29 cellular contexts compared by ENCODE assay signal in the genomic region with DNA sequence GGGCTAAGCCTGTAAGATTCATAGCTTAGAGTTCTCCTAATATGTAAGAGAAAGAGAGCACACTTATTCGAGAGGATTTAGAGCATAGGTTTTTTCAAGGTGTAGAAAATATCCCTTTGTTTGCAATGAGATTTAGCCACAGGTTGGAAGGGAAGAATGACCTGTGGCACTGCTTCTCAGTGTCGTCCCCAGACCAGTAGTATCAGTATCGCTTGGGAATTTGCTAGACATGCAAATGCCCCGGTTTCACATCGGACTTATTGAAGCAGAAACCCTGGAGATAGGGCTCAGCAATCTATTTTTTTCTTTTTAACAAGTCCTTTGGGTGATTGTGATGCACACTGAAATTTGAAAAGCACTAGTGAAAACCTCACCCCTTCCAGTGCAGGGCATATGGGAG.
"Had no signal": no experiment of that assay in that cellular context is flagged by ENCODE, and none has a peak within 500 bp of the region (broad histone marks: within the 10 kb centered on the region; RNA-seq: fewer than 3 reads in every experiment).

No MANE protein-coding gene starts in this region.

- H3K36me3 Mint-ChIP-seq: activated CD4-positive, alpha-beta memory T cell treated with anti-CD3 and anti-CD28 coated beads for 36 hours; activated naive CD8-positive, alpha-beta T cell treated with anti-CD3 and anti-CD28 coated beads for 36 hours had no signal

- H3K9me3 Mint-ChIP-seq: activated CD4-positive, alpha-beta memory T cell treated with anti-CD3 and anti-CD28 coated beads for 36 hours; activated CD4-positive, alpha-beta T cell treated with anti-CD3 and anti-CD28 coated beads, Interleukin-2, amount 10 ng/mL, durations not matched to agents 24 days and 14 days; activated naive CD8-positive, alpha-beta T cell treated with anti-CD3 and anti-CD28 coated beads for 36 hours; activated naive CD8-positive, alpha-beta T cell treated with anti-CD3 and anti-CD28 coated beads, Interleukin-2, amount 50 U/mL, for 24 hours; activated T-cell treated with anti-CD3 and anti-CD28 coated beads, Interleukin-2, amount 50 U/mL, for 24 hours; activated T-cell treated with anti-CD3 and anti-CD28 coated beads, Interleukin-2, amount 50 U/mL, for 72 hours had no signal

- H3K27me3 ChIP-seq: adrenal gland, body of pancreas, colonic mucosa, esophagus squamous epithelium, gastroesophageal sphincter, heart right ventricle had no signal

- H3K9me3 ChIP-seq: body of pancreas, colonic mucosa, esophagus squamous epithelium, gastroesophageal sphincter, heart right ventricle had no signal

- H3K4me1 ChIP-seq: adrenal gland, body of pancreas, colonic mucosa, esophagus squamous epithelium, gastroesophageal sphincter, heart right ventricle had no signal

- H3K36me3 ChIP-seq: adrenal gland, colonic mucosa, esophagus squamous epithelium, gastroesophageal sphincter, heart right ventricle had no signal

- H3K27ac ChIP-seq: adrenal gland, body of pancreas, colonic mucosa, epithelial cell of prostate, esophagus squamous epithelium, gastroesophageal sphincter, heart right ventricle had no signal

- H3K27me3 Mint-ChIP-seq: activated CD4-positive, alpha-beta memory T cell treated with anti-CD3 and anti-CD28 coated beads for 36 hours; activated CD4-positive, alpha-beta T cell treated with anti-CD3 and anti-CD28 coated beads for 36 hours; activated CD4-positive, alpha-beta T cell treated with anti-CD3 and anti-CD28 coated beads, Interleukin-2, amount 10 ng/mL, durations not matched to agents 24 days and 14 days; activated naive CD8-positive, alpha-beta T cell treated with anti-CD3 and anti-CD28 coated beads for 36 hours; activated naive CD8-positive, alpha-beta T cell treated with anti-CD3 and anti-CD28 coated beads, Interleukin-2, amount 50 U/mL, for 24 hours had no signal

- H3K4me3 Mint-ChIP-seq: activated CD4-positive, alpha-beta memory T cell treated with anti-CD3 and anti-CD28 coated beads for 36 hours; activated CD4-positive, alpha-beta T cell treated with anti-CD3 and anti-CD28 coated beads for 36 hours; activated CD4-positive, alpha-beta T cell treated with anti-CD3 and anti-CD28 coated beads, Interleukin-2, amount 10 ng/mL, durations not matched to agents 24 days and 14 days; activated CD8-positive, alpha-beta T cell treated with anti-CD3 and anti-CD28 coated beads, Interleukin-2, amount 10 ng/mL, durations not matched to agents 7 days and 5 days; activated naive CD8-positive, alpha-beta T cell treated with anti-CD3 and anti-CD28 coated beads for 36 hours; activated naive CD8-positive, alpha-beta T cell treated with anti-CD3 and anti-CD28 coated beads, Interleukin-2, amount 50 U/mL, for 24 hours; activated T-cell treated with anti-CD3 and anti-CD28 coated beads, Interleukin-2, amount 50 U/mL, for 24 hours; activated T-cell treated with anti-CD3 and anti-CD28 coated beads, Interleukin-2, amount 50 U/mL, for 72 hours had no signal

- ATAC-seq: activated CD4-positive, alpha-beta T cell treated with anti-CD3 and anti-CD28 coated beads for 36 hours; activated CD8-positive, alpha-beta T cell treated with anti-CD3 and anti-CD28 coated beads, Interleukin-2, amount 10 ng/mL, durations not matched to agents 7 days and 5 days; activated naive CD8-positive, alpha-beta T cell treated with anti-CD3 and anti-CD28 coated beads, Interleukin-2, amount 50 U/mL, for 24 hours; activated T-cell treated with anti-CD3 and anti-CD28 coated beads, Interleukin-2, amount 50 U/mL, for 72 hours; body of pancreas; gastroesophageal sphincter; heart right ventricle had no signal

- H3K4me1 Mint-ChIP-seq: activated CD4-positive, alpha-beta T cell treated with anti-CD3 and anti-CD28 coated beads, Interleukin-2, amount 10 ng/mL, durations not matched to agents 24 days and 14 days had no signal

- DNase-seq: activated CD4-positive, alpha-beta memory T cell treated with anti-CD3 and anti-CD28 coated beads for 36 hours; activated CD4-positive, alpha-beta T cell treated with anti-CD3 and anti-CD28 coated beads for 36 hours; activated CD4-positive, alpha-beta T cell treated with anti-CD3 and anti-CD28 coated beads, Interleukin-2, amount 10 ng/mL, durations not matched to agents 24 days and 14 days; activated CD4-positive, CD25-positive, alpha-beta regulatory T cell; activated CD4-positive, CD25-positive, alpha-beta regulatory T cell treated with anti-CD3 and anti-CD28 coated beads, Interleukin-2, amount 50 U/mL, for 72 hours; activated CD8-positive, alpha-beta memory T cell treated with anti-CD3 and anti-CD28 coated beads, Interleukin-2, amount 50 U/mL, for 48 hours; activated CD8-positive, alpha-beta T cell treated with anti-CD3 and anti-CD28 coated beads, Interleukin-2, amount 10 ng/mL, durations not matched to agents 7 days and 5 days; activated effector memory CD4-positive, alpha-beta T cell treated with Interleukin-2 at 50 U/mL for 16 hours; activated gamma-delta T cell treated with Interleukin-2 at 50 U/mL for 16 hours; activated naive CD4-positive, alpha-beta T cell treated with anti-CD3 and anti-CD28 coated beads, Interleukin-2, amount 50 U/mL, for 16 hours; activated naive CD4-positive, alpha-beta T cell treated with Interleukin-2 at 50 U/mL for 16 hours; activated naive CD8-positive, alpha-beta T cell treated with anti-CD3 and anti-CD28 coated beads for 36 hours; activated naive CD8-positive, alpha-beta T cell treated with anti-CD3 and anti-CD28 coated beads, Interleukin-2, amount 50 U/mL, for 24 hours; activated T-cell treated with anti-CD3 and anti-CD28 coated beads for 4 hours; activated T-cell treated with anti-CD3 and anti-CD28 coated beads, Interleukin-2, amount 50 U/mL, for 24 hours; activated T-cell treated with anti-CD3 and anti-CD28 coated beads, Interleukin-2, amount 50 U/mL, for 72 hours; adrenal gland; amygdala; aorta; body of pancreas; caudate nucleus; colonic mucosa; effector CD8-positive, alpha-beta T cell; esophagus squamous epithelium; foreskin melanocyte; heart right ventricle; T-helper 2 cell had no signal

- H3K4me3 ChIP-seq: adrenal gland, body of pancreas, colonic mucosa, esophagus squamous epithelium, gastroesophageal sphincter, heart right ventricle had no signal

- H3K27ac Mint-ChIP-seq: activated CD4-positive, alpha-beta memory T cell treated with anti-CD3 and anti-CD28 coated beads for 36 hours; activated CD4-positive, alpha-beta T cell treated with anti-CD3 and anti-CD28 coated beads for 36 hours; activated CD4-positive, alpha-beta T cell treated with anti-CD3 and anti-CD28 coated beads, Interleukin-2, amount 10 ng/mL, durations not matched to agents 24 days and 14 days; activated CD8-positive, alpha-beta T cell treated with anti-CD3 and anti-CD28 coated beads, Interleukin-2, amount 10 ng/mL, durations not matched to agents 7 days and 5 days; activated naive CD8-positive, alpha-beta T cell treated with anti-CD3 and anti-CD28 coated beads for 36 hours; activated naive CD8-positive, alpha-beta T cell treated with anti-CD3 and anti-CD28 coated beads, Interleukin-2, amount 50 U/mL, for 24 hours; activated T-cell treated with anti-CD3 and anti-CD28 coated beads, Interleukin-2, amount 50 U/mL, for 24 hours; activated T-cell treated with anti-CD3 and anti-CD28 coated beads, Interleukin-2, amount 50 U/mL, for 72 hours had no signal
